14 cellular contexts compared by ENCODE assay signal in genomic region chr11:1780700-1781592, GRCh38. TPM values are rescaled to one million over a fixed set of nuclear protein-coding genes. Genes with fewer than 3 reads are reported as not detected.
DNase-seq lines count a peak whose midpoint lies in the region; ATAC-seq and TF ChIP-seq lines count a peak whose summit lies in the region.
"Had no signal": no experiment of that assay in that cellular context is flagged by ENCODE, and none has a peak within 500 bp of the region (broad histone marks: within the 10 kb centered on the region; RNA-seq: fewer than 3 reads in every experiment).

No MANE protein-coding gene starts in this region.

- no peak overlapping the region for H3K4me3 Mint-ChIP-seq in glutamatergic neuron (ENCODE audit: unreplicated experiment)
- peak overlapping the region; percentile 53 for H3K4me3 Mint-ChIP-seq in natural killer cell treated with Interleukin-12 subunit alpha and Interleukin-12 subunit beta and Interleukin-15 and Interleukin-18, amount 100 ng/mL, for 72 hours
- H3K4me3 Mint-ChIP-seq: CD8-positive, alpha-beta T cell had no signal

- H3K27me3 ChIP-seq in NT2/D1 (ENCODE audit: insufficient read depth, insufficient read length) (peaks cover 4% of the 10 kb centered on the region), SJCRH30 (no peaks in the 10 kb centered on the region; the same call in 1 of the 2 replicates)
- H3K27me3 ChIP-seq: SJSA1 had no signal

- DNase-seq in GDM1 (lab: John Stamatoyannopoulos, UW) (peak; percentile 48), NT2/D1 (ENCODE audit: low read depth, low spot score) (no peak), glutamatergic neuron (peak; percentile 20), iPS-NIHi11 (ENCODE audit: low spot score) (no peak), NCI-H510A (lab: John Stamatoyannopoulos, UW) (no peak), SJCRH30 (no peak)
- DNase-seq in natural killer cell treated with Interleukin-12 subunit alpha and Interleukin-12 subunit beta and Interleukin-15 and Interleukin-18, amount 100 ng/mL, for 72 hours (ENCODE audit: low spot score) = peak; percentile 63
- DNase-seq: activated CD4-positive, alpha-beta T cell treated with anti-CD3 and anti-CD28 coated beads, Interleukin-2, amount 50 U/mL, for 48 hours; activated gamma-delta T cell; CD8-positive, alpha-beta T cell; Karpas-422; NCI-H2171 treated with DMSO at 0.1 percent for 48 hours had no signal

- H3K36me3 ChIP-seq in NT2/D1 (ENCODE audit: insufficient read depth, insufficient read length, low read length) (no peaks in the 10 kb centered on the region), SJCRH30 (no peaks in the 10 kb centered on the region)
- H3K36me3 ChIP-seq: SJSA1 had no signal

- peak; percentile 51 to 57 for ATAC-seq in natural killer cell treated with Interleukin-12 subunit alpha and Interleukin-12 subunit beta and Interleukin-15 and Interleukin-18, amount 100 ng/mL, for 72 hours
- ATAC-seq in GM18907 (IDR thresholded peaks at IDR 0.05; ENCODE audit: unreplicated experiment) = no peak
- ATAC-seq: CD8-positive, alpha-beta T cell had no signal

- H3K9ac ChIP-seq in NT2/D1 (ENCODE audit: insufficient read length, low read depth) = peak overlapping the region; percentile 33

- no peak overlapping the region for H3K4me3 ChIP-seq in NT2/D1 (ENCODE audit: insufficient read length, low read depth)
- no peak overlapping the region for H3K4me3 ChIP-seq in SJCRH30
- H3K4me3 ChIP-seq: SJSA1 had no signal

- H3K27me3 Mint-ChIP-seq in glutamatergic neuron (ENCODE audit: unreplicated experiment) = peaks cover 5% of the 10 kb centered on the region
- no peaks in the 10 kb centered on the region for H3K27me3 Mint-ChIP-seq in natural killer cell treated with Interleukin-12 subunit alpha and Interleukin-12 subunit beta and Interleukin-15 and Interleukin-18, amount 100 ng/mL, for 72 hours

- peaks cover 17% of the 10 kb centered on the region for H3K4me1 Mint-ChIP-seq in glutamatergic neuron (ENCODE audit: low read depth, unreplicated experiment)
- peaks cover 50 to 59% of the 10 kb centered on the region in 2 donors for H3K4me1 Mint-ChIP-seq in natural killer cell treated with Interleukin-12 subunit alpha and Interleukin-12 subunit beta and Interleukin-15 and Interleukin-18, amount 100 ng/mL, for 72 hours (ENCODE audit: low read depth in 2 of 2)

- H3K4me1 ChIP-seq in NT2/D1 (ENCODE audit: insufficient read depth, insufficient read length) (peaks cover 23% of the 10 kb centered on the region), SJCRH30 (peaks cover 34% of the 10 kb centered on the region)

- peaks cover 12% of the 10 kb centered on the region for H3K9me3 Mint-ChIP-seq in glutamatergic neuron (ENCODE audit: unreplicated experiment)
- H3K9me3 Mint-ChIP-seq in natural killer cell treated with Interleukin-12 subunit alpha and Interleukin-12 subunit beta and Interleukin-15 and Interleukin-18, amount 100 ng/mL, for 72 hours = peaks cover 3% of the 10 kb centered on the region
- H3K9me3 Mint-ChIP-seq: CD8-positive, alpha-beta T cell had no signal

- H3K9me3 ChIP-seq in NT2/D1 (ENCODE audit: insufficient read depth, low read length) (no peaks in the 10 kb centered on the region), SJCRH30 (replicated peaks) (no peaks in the 10 kb centered on the region)
- H3K9me3 ChIP-seq: SJSA1 had no signal

- no peaks in the 10 kb centered on the region for H3K36me3 Mint-ChIP-seq in glutamatergic neuron (ENCODE audit: unreplicated experiment)
- no peaks in the 10 kb centered on the region for H3K36me3 Mint-ChIP-seq in natural killer cell treated with Interleukin-12 subunit alpha and Interleukin-12 subunit beta and Interleukin-15 and Interleukin-18, amount 100 ng/mL, for 72 hours
- H3K36me3 Mint-ChIP-seq: CD8-positive, alpha-beta T cell had no signal

- TF ChIP-seq CTCF in glutamatergic neuron (IDR thresholded peaks at IDR 0.05; ENCODE audit: partially characterized antibody, unreplicated experiment) = no peak

- H3K27ac ChIP-seq in SJCRH30 = no peak overlapping the region
- H3K27ac ChIP-seq: SJSA1 had no signal

- H3K27ac Mint-ChIP-seq in glutamatergic neuron (ENCODE audit: unreplicated experiment) = no peak overlapping the region
- H3K27ac Mint-ChIP-seq in natural killer cell treated with Interleukin-12 subunit alpha and Interleukin-12 subunit beta and Interleukin-15 and Interleukin-18, amount 100 ng/mL, for 72 hours = peak overlapping the region; percentile 39 to 86
- H3K27ac Mint-ChIP-seq: CD8-positive, alpha-beta T cell had no signal

RNA-seq across cellular contexts. Expression of gene CTSD, which starts 17.2 kb away (rescaled TPM):
- 159 TPM for total RNA-seq in glutamatergic neuron (ENCODE audit: unreplicated experiment)
- 100 to 1,000 TPM; 350 to 592 TPM for total RNA-seq in natural killer cell treated with Interleukin-12 subunit alpha and Interleukin-12 subunit beta and Interleukin-15 and Interleukin-18, amount 100 ng/mL, for 72 hours
- total RNA-seq in SJCRH30 (2014; rRNA removed; shearing (Covaris generic)) = 70.2 and 71.4 TPM in 2 replicates

RNA-seq across cellular contexts. Expression of gene IFITM10, which starts 30.6 kb away (rescaled TPM):
- total RNA-seq in glutamatergic neuron (ENCODE audit: unreplicated experiment) = 5.4 TPM
- 1 to 10 TPM; 2.3 to 8.1 TPM for total RNA-seq in natural killer cell treated with Interleukin-12 subunit alpha and Interleukin-12 subunit beta and Interleukin-15 and Interleukin-18, amount 100 ng/mL, for 72 hours
- total RNA-seq in SJCRH30 (2014; rRNA removed; shearing (Covaris generic)) = 0.18 and 0.23 TPM in 2 replicates

RNA-seq across cellular contexts. Expression of gene SYT8, which starts 53.8 kb away (rescaled TPM):
- not detected for total RNA-seq in glutamatergic neuron (ENCODE audit: unreplicated experiment)
- not detected for total RNA-seq in natural killer cell treated with Interleukin-12 subunit alpha and Interleukin-12 subunit beta and Interleukin-15 and Interleukin-18, amount 100 ng/mL, for 72 hours
- total RNA-seq in SJCRH30 (2014; rRNA removed; shearing (Covaris generic)) = 1.7 and 2.7 TPM in 2 replicates
- total RNA-seq: CD8-positive, alpha-beta T cell; SJSA1 had no signal

RNA-seq across cellular contexts. Expression of gene TNNI2, which starts 57.8 kb away (rescaled TPM):
- total RNA-seq in glutamatergic neuron (ENCODE audit: unreplicated experiment) = not detected
- 1 to 10 TPM in 1 of 2 donors, not detected in 1; 1.4 TPM for total RNA-seq in natural killer cell treated with Interleukin-12 subunit alpha and Interleukin-12 subunit beta and Interleukin-15 and Interleukin-18, amount 100 ng/mL, for 72 hours
- total RNA-seq in SJCRH30 (2014; rRNA removed; shearing (Covaris generic)) = 20.2 and 20.5 TPM in 2 replicates
- total RNA-seq: SJSA1 had no signal

Comparison
In these comparisons a context has a peak if more than half of its experiments do, and no peak if none do; other contexts are left out.
1. DNase-seq: peak in GDM1 (single experiment), glutamatergic neuron (single experiment) and natural killer cell treated with Interleukin-12 subunit alpha and Interleukin-12 subunit beta and Interleukin-15 and Interleukin-18, amount 100 ng/mL, for 72 hours (single experiment); none in NT2/D1 (single experiment), iPS-NIHi11 (single experiment), NCI-H510A (single experiment) and SJCRH30 (0 of 2).